1 cellular context compared by ENCODE assay signal in genomic region chr20:11018668-11019170, GRCh38.
TF ChIP-seq lines count a peak whose summit lies in the region.

No MANE protein-coding gene starts in this region.

TF ChIP-seq in IMR-90, 13 proteins besides CTCF, POLR2A, EP300 and RAD21 (continued from another document):
- no peak for TF ChIP-seq MXI1 (IDR thresholded peaks at IDR 0.05; ENCODE audit: borderline replicate concordance, low read depth, low read length)
